Comparison of ENCODE assay signal across 10 cellular contexts in genomic region chr19:39127812-39128510, GRCh38. TPM values are rescaled to one million over a fixed set of nuclear protein-coding genes. Genes with fewer than 3 reads are reported as not detected.
A peak's percentile ranks its signal among the peaks of the same experiment; 100 is the strongest.
DNase-seq lines count a peak whose midpoint lies in the region; ATAC-seq, FAIRE-seq and TF ChIP-seq lines count a peak whose summit lies in the region.
"Had no signal": no experiment of that assay in that cellular context is flagged by ENCODE, and none has a peak within 500 bp of the region (broad histone marks: within the 10 kb centered on the region; RNA-seq: fewer than 3 reads in every experiment).

No MANE protein-coding gene starts in this region.

- POLR2A ChIA-PET in CD8-positive, alpha-beta memory T cell (lab: Charles Lee) = no interaction called here
- POLR2A ChIA-PET in OCI-LY7 (lab: Charles Lee) (interaction anchor here (0.6 kb wide), 1 partner anchor 151 kb away, joined by 4 read pairs; no protein-coding TSS in a partner anchor), endothelial cell of umbilical vein (lab: Charles Lee) (no interaction called here)

- no peak for TF ChIP-seq POLR2A in endothelial cell of umbilical vein (IDR thresholded peaks at IDR 0.05; ENCODE audit: low read depth, low read length)

- CTCF ChIA-PET in CD8-positive, alpha-beta memory T cell (lab: Charles Lee) = no interaction called here
- CTCF ChIA-PET in OCI-LY7 (lab: Charles Lee; ENCODE audit: unreplicated experiment) (no interaction called here), endothelial cell of umbilical vein (lab: Charles Lee) (interaction anchor here (1.0 to 1.9 kb wide), 4 partner anchors 10 to 59 kb away, joined by 3 to 6 read pairs (median 4); no protein-coding TSS in a partner anchor)

- no peak for DNase-seq in CD8-positive, alpha-beta memory T cell
- DNase-seq in OCI-LY7 (ENCODE audit: low spot score) (no peak), endothelial cell of umbilical vein (ENCODE audit: low read depth, low spot score) (no peak), osteocyte (ENCODE audit: extremely low spot score, unreplicated experiment) (no peak), HUDEP-2 (lab: John Stamatoyannopoulos, UW; ENCODE audit: unreplicated experiment in 76 of 76) (no peak), activated gamma-delta T cell treated with Interleukin-2 at 50 U/mL for 16 hours (no peak), NCI-H1436 treated with DMSO at 0.1 percent for 48 hours (lab: John Stamatoyannopoulos, UW) (no peak)

- H3K9ac ChIP-seq in endothelial cell of umbilical vein (replicated peaks; ENCODE audit: extremely low read depth, insufficient read depth, low read length) = no peak overlapping the region
- H3K9ac ChIP-seq: KMS-11 had no signal

- no peaks in the 10 kb centered on the region for H3K27me3 ChIP-seq in CD8-positive, alpha-beta memory T cell (ENCODE audit: insufficient read depth, low read length, poor library complexity, severe bottlenecking)
- no peaks in the 10 kb centered on the region for H3K27me3 ChIP-seq in endothelial cell of umbilical vein (ENCODE audit: control insufficient read depth in 2 of 2, insufficient read depth in 2 of 2, low read length in 2 of 2)

- H3K4me3 Mint-ChIP-seq in CD8-positive, alpha-beta memory T cell = peak overlapping the region in 4 of 7 donors; percentile 19 to 96 (median 47)
- H3K4me3 Mint-ChIP-seq in osteocyte (ENCODE audit: unreplicated experiment) = peak overlapping the region; percentile 99

- H3K27me3 Mint-ChIP-seq in CD8-positive, alpha-beta memory T cell = peaks cover 0 to 4% of the 10 kb centered on the region in 2 donors
- H3K27me3 Mint-ChIP-seq in osteocyte (ENCODE audit: unreplicated experiment) = no peaks in the 10 kb centered on the region

- peaks cover 0 to 3% (median 0%) of the 10 kb centered on the region in 3 donors for H3K36me3 Mint-ChIP-seq in CD8-positive, alpha-beta memory T cell
- H3K36me3 Mint-ChIP-seq in osteocyte (ENCODE audit: unreplicated experiment) = no peaks in the 10 kb centered on the region

- no peak overlapping the region for H2AFZ ChIP-seq in OCI-LY7 (ENCODE audit: low read length)
- no peak overlapping the region for H2AFZ ChIP-seq in endothelial cell of umbilical vein (ENCODE audit: low read depth, low read length)

- H3K9me2 ChIP-seq in OCI-LY7 (ENCODE audit: insufficient read depth, low read length) = no peaks in the 10 kb centered on the region

- TF ChIP-seq CTCF in OCI-LY7 (conservative IDR thresholded peaks at IDR 0.05; ENCODE audit: low read length) (no peak), endothelial cell of umbilical vein (IDR thresholded peaks at IDR 0.05; ENCODE audit: extremely low read depth in 1 of 2, insufficient read depth in 1 of 2, low read depth in 1 of 2, low read length in 2 of 2) (no peak), osteocyte (IDR thresholded peaks at IDR 0.05) (no peak)

- no peak overlapping the region for H3K27ac ChIP-seq in CD8-positive, alpha-beta memory T cell (ENCODE audit: low read depth, low read length)
- H3K27ac ChIP-seq in OCI-LY7 (ENCODE audit: low read depth, low read length, poor library complexity, severe bottlenecking) = no peak overlapping the region
- no peak overlapping the region for H3K27ac ChIP-seq in endothelial cell of umbilical vein (ENCODE audit: insufficient read depth, low read depth, low read length)
- H3K27ac ChIP-seq: KMS-11 had no signal

- H3K9me3 ChIP-seq in CD8-positive, alpha-beta memory T cell (ENCODE audit: low read length) = no peaks in the 10 kb centered on the region
- H3K9me3 ChIP-seq in OCI-LY7 (ENCODE audit: low read length) = no peaks in the 10 kb centered on the region
- H3K9me3 ChIP-seq in endothelial cell of umbilical vein (replicated peaks; ENCODE audit: control insufficient read depth, insufficient read depth, low read length) = no peaks in the 10 kb centered on the region

- H3K36me3 ChIP-seq in CD8-positive, alpha-beta memory T cell (ENCODE audit: insufficient read depth, low read length) = no peaks in the 10 kb centered on the region
- no peaks in the 10 kb centered on the region for H3K36me3 ChIP-seq in OCI-LY7 (ENCODE audit: insufficient read depth, low read length)
- H3K36me3 ChIP-seq in endothelial cell of umbilical vein (ENCODE audit: control insufficient read depth in 2 of 2, extremely low read depth in 1 of 2, insufficient read depth in 2 of 2, low read length in 2 of 2) = no peaks in the 10 kb centered on the region

- H3K27ac Mint-ChIP-seq in CD8-positive, alpha-beta memory T cell = peak overlapping the region; percentile 17 to 99 (median 76)
- H3K27ac Mint-ChIP-seq in osteocyte (ENCODE audit: unreplicated experiment) = peak overlapping the region; percentile 66

- H3K4me1 ChIP-seq in CD8-positive, alpha-beta memory T cell (ENCODE audit: insufficient read depth, low read length) = peaks cover 3% of the 10 kb centered on the region
- H3K4me1 ChIP-seq in OCI-LY7 (ENCODE audit: insufficient read depth, low read length, poor library complexity, severe bottlenecking) = peaks cover 20% of the 10 kb centered on the region
- peaks cover 37% of the 10 kb centered on the region for H3K4me1 ChIP-seq in endothelial cell of umbilical vein (ENCODE audit: control insufficient read depth, extremely low read depth, insufficient read depth, low read length)

- intact Hi-C loops in OCI-LY7 (cut with micrococcal nuclease; ENCODE audit: unreplicated experiment) = loop anchor here (10.0 kb wide), 1 partner anchor 407 kb away; the partner anchor contains the start of gene EID2B
- intact Hi-C loops in endothelial cell of umbilical vein (cut with micrococcal nuclease) = loop anchor here (5.0 to 10.0 kb wide), 2 partner anchors 264 to 407 kb away; partner anchors contain the start of genes EID2B, MED29 and PAF1

- FAIRE-seq in endothelial cell of umbilical vein (lab: Jason Lieb, UNC) = peak; percentile 24

- BruUV-seq in OCI-LY7 (replicated peaks; lab: Mats Ljungman, UMichigan) (no TSS peak), endothelial cell of umbilical vein (replicated peaks; lab: Mats Ljungman, UMichigan) (no TSS peak)

- no peaks in the 10 kb centered on the region for H3K9me3 Mint-ChIP-seq in CD8-positive, alpha-beta memory T cell
- H3K9me3 Mint-ChIP-seq in osteocyte (ENCODE audit: unreplicated experiment) = no peaks in the 10 kb centered on the region

- dilution Hi-C loops in endothelial cell of umbilical vein (cut with MboI; ENCODE audit: extremely low pct_ligation_motif_present, low sequenced_read_pairs) = no loop called here

- H4K20me1 ChIP-seq in OCI-LY7 (ENCODE audit: insufficient read depth, low read length) (peaks cover 7% of the 10 kb centered on the region; the same call in 1 of the 2 replicates), endothelial cell of umbilical vein (replicated peaks; ENCODE audit: control insufficient read depth, extremely low read depth, insufficient read depth, low read length) (no peaks in the 10 kb centered on the region)

- H3K4me1 Mint-ChIP-seq in CD8-positive, alpha-beta memory T cell = peaks cover 42 to 81% (median 57%) of the 10 kb centered on the region in 3 donors
- peaks cover 52% of the 10 kb centered on the region for H3K4me1 Mint-ChIP-seq in osteocyte (ENCODE audit: unreplicated experiment)

- H3K4me3 ChIP-seq in CD8-positive, alpha-beta memory T cell (ENCODE audit: low read length) = no peak overlapping the region
- H3K4me3 ChIP-seq in OCI-LY7 (ENCODE audit: low read depth, low read length, poor library complexity, severe bottlenecking) (no peak overlapping the region), endothelial cell of umbilical vein (replicated peaks in 1 of 3; ENCODE audit: insufficient read depth in 1 of 3, low read depth in 1 of 3, low read length in 3 of 3) (no peak overlapping the region)

- no peak for ATAC-seq in HG03025 (IDR thresholded peaks at IDR 0.05; ENCODE audit: low FRiP score, unreplicated experiment)
- ATAC-seq: activated CD4-positive, CD25-positive, alpha-beta regulatory T cell treated with anti-CD3 and anti-CD28 coated beads, Interleukin-2, amount 50 U/mL, for 24 hours had no signal

- H3K9me1 ChIP-seq in endothelial cell of umbilical vein (replicated peaks; ENCODE audit: control insufficient read depth, extremely low read depth, insufficient read depth, low read length) = no peaks in the 10 kb centered on the region

- peaks cover 27% of the 10 kb centered on the region for H3K79me2 ChIP-seq in OCI-LY7 (ENCODE audit: insufficient read depth, low read depth, low read length)
- peaks cover 73% of the 10 kb centered on the region for H3K79me2 ChIP-seq in endothelial cell of umbilical vein (ENCODE audit: control insufficient read depth, insufficient read depth, low read length)

- 0 out of 2 replicates have a peak overlapping the region, but pooled peaks have one; percentile 80 for H3K4me2 ChIP-seq in OCI-LY7 (ENCODE audit: low read length)
- H3K4me2 ChIP-seq in endothelial cell of umbilical vein (ENCODE audit: insufficient read depth, low read length) = no peak overlapping the region
- H3K4me2 ChIP-seq: KMS-11 had no signal

RNA-seq across cellular contexts. Expression of gene PAK4, which starts 2.4 kb away (rescaled TPM):
- total RNA-seq in CD8-positive, alpha-beta memory T cell = 10 to 100 TPM; 21.3 to 21.8 TPM
- 1.8 TPM for polyA plus RNA-seq in CD8-positive, alpha-beta memory T cell
- total RNA-seq in OCI-LY7 (2014; rRNA removed; shearing (Covaris generic)) = 7.8 and 8.1 TPM in 2 replicates
- total RNA-seq in OCI-LY7 (2022) (26.7 and 34.8 TPM in 2 replicates), endothelial cell of umbilical vein (49.6 and 55.4 TPM in 2 replicates), osteocyte (14.8 and 16.5 TPM in 2 replicates)
- polyA plus RNA-seq in endothelial cell of umbilical vein = 39.8 and 48.4 TPM in 2 replicates
- 24.3 and 32.3 TPM in 2 replicates for polyA plus RNA-seq in endothelial cell of umbilical vein (2011; cell fraction: cytosol; rRNA removed)
- 24.1 and 24.3 TPM in 2 replicates for polyA plus RNA-seq in endothelial cell of umbilical vein (2011; cell fraction: nucleus; rRNA removed)
- 26.5 and 39.9 TPM in 2 replicates for polyA plus RNA-seq in endothelial cell of umbilical vein (2012)
- polyA minus RNA-seq in endothelial cell of umbilical vein = 21.3 and 22.5 TPM in 2 replicates
- 28.0 TPM for polyA minus RNA-seq in endothelial cell of umbilical vein (2011; cell fraction: cytosol; rRNA and poly(A)+ RNA removed)
- polyA minus RNA-seq in endothelial cell of umbilical vein (2011; cell fraction: nucleus; rRNA and poly(A)+ RNA removed) = 14.5 and 29.1 TPM in 2 replicates

RNA-seq across cellular contexts. Expression of gene ACP7, which starts 43.8 kb away (rescaled TPM):
- not detected for total RNA-seq in CD8-positive, alpha-beta memory T cell
- polyA plus RNA-seq in CD8-positive, alpha-beta memory T cell = 0.22 TPM
- total RNA-seq in OCI-LY7 (2014; rRNA removed; shearing (Covaris generic)) = not detected in 2 replicates
- total RNA-seq in OCI-LY7 (2022) (not detected in 2 replicates), endothelial cell of umbilical vein (0.18 and 0.49 TPM in 2 replicates), osteocyte (not detected in 2 replicates)
- 0.03 and 0.04 TPM in 2 replicates for polyA plus RNA-seq in endothelial cell of umbilical vein
- polyA plus RNA-seq in endothelial cell of umbilical vein (2011; cell fraction: cytosol; rRNA removed) = 0.04 and 0.08 TPM in 2 replicates
- polyA plus RNA-seq in endothelial cell of umbilical vein (2011; cell fraction: nucleus; rRNA removed) = 0.04 and 0.05 TPM in 2 replicates
- polyA plus RNA-seq in endothelial cell of umbilical vein (2012) = 0.25 TPM in 1 of 2 replicates, not detected in the other
- polyA minus RNA-seq in endothelial cell of umbilical vein = not detected in 2 replicates
- not detected for polyA minus RNA-seq in endothelial cell of umbilical vein (2011; cell fraction: cytosol; rRNA and poly(A)+ RNA removed)
- not detected in 2 replicates for polyA minus RNA-seq in endothelial cell of umbilical vein (2011; cell fraction: nucleus; rRNA and poly(A)+ RNA removed)
